ENCODE assay signal across 25 cellular contexts in genomic region chr5:129902806-129903205, GRCh38. TPM values are rescaled to one million over a fixed set of nuclear protein-coding genes. Genes with fewer than 3 reads are reported as not detected.
"Had no signal": no experiment of that assay in that cellular context is flagged by ENCODE, and none has a peak within 500 bp of the region (broad histone marks: within the 10 kb centered on the region; RNA-seq: fewer than 3 reads in every experiment).

No MANE protein-coding gene starts in this region.

- H3K27ac ChIP-seq: ovary, WERI-Rb-1 had no signal

- H3K36me3 ChIP-seq: esophagus squamous epithelium, gastroesophageal sphincter, lower lobe of right lung, ovary, thoracic aorta, upper lobe of left lung, WERI-Rb-1 had no signal

- H3K27me3 ChIP-seq: ovary had no signal

- H3K27ac Mint-ChIP-seq: activated CD8-positive, alpha-beta T cell treated with anti-CD3 and anti-CD28 coated beads, Interleukin-2, amount 10 ng/mL, durations not matched to agents 7 days and 5 days; activated naive CD8-positive, alpha-beta T cell treated with anti-CD3 and anti-CD28 coated beads for 36 hours; naive B cell; stimulated activated memory B cell treated with anti-CD40 and anti-IgM and Interleukin-4, amounts not matched to agents 10 μg/mL and 1 μg/mL and 100 μg/mL, for 72 hours; T-cell; T-helper 2 cell treated with Interferon-gamma antibody and Interleukin-4, amounts not matched to agents 5 μg/mL and 100 μg/mL, for 36 hours had no signal

- H3K4me3 ChIP-seq: ovary had no signal

- ATAC-seq: activated CD8-positive, alpha-beta T cell treated with anti-CD3 and anti-CD28 coated beads, Interleukin-2, amount 10 ng/mL, durations not matched to agents 7 days and 5 days; gastroesophageal sphincter; left colon; lower lobe of right lung; sciatic nerve; SK-N-SH treated with all-trans-retinoic acid at 6 μM for 48 hours; stimulated activated memory B cell treated with anti-CD40 and anti-IgM and Interleukin-4, amounts not matched to agents 10 μg/mL and 1 μg/mL and 100 μg/mL, for 72 hours; T-cell had no signal

- H3K9me3 ChIP-seq: esophagus squamous epithelium, gastroesophageal sphincter, lower lobe of right lung, ovary, thoracic aorta, upper lobe of left lung had no signal

- DNase-seq: activated CD4-positive, alpha-beta T cell treated with anti-CD3 and anti-CD28 coated beads for 1 hour; activated CD4-positive, alpha-beta T cell treated with anti-CD3 and anti-CD28 coated beads, Interleukin-2, amount 50 U/mL, for 1 hour; activated CD8-positive, alpha-beta T cell treated with anti-CD3 and anti-CD28 coated beads, Interleukin-2, amount 10 ng/mL, durations not matched to agents 7 days and 5 days; activated gamma-delta T cell treated with Interleukin-2 at 50 U/mL for 16 hours; activated naive CD8-positive, alpha-beta T cell treated with anti-CD3 and anti-CD28 coated beads for 36 hours; amniotic stem cell; cerebellar nuclear complex; esophagus squamous epithelium; islet precursor cell; left colon; lower lobe of right lung; mesendoderm; naive B cell; ovary; small intestine; stimulated activated CD4-positive, alpha-beta T cell treated with anti-CD3 and anti-CD28 coated beads, Interleukin-2, amount 100 ng/mL, for 24 hours; T-cell; upper lobe of left lung; WERI-Rb-1 had no signal

- H3K36me3 Mint-ChIP-seq: stimulated activated memory B cell treated with anti-CD40 and anti-IgM and Interleukin-4, amounts not matched to agents 10 μg/mL and 1 μg/mL and 100 μg/mL, for 72 hours; T-cell had no signal

- H3K9me3 Mint-ChIP-seq: activated naive CD8-positive, alpha-beta T cell treated with anti-CD3 and anti-CD28 coated beads for 36 hours; naive B cell; stimulated activated memory B cell treated with anti-CD40 and anti-IgM and Interleukin-4, amounts not matched to agents 10 μg/mL and 1 μg/mL and 100 μg/mL, for 72 hours; T-cell; T-helper 2 cell treated with Interferon-gamma antibody and Interleukin-4, amounts not matched to agents 5 μg/mL and 100 μg/mL, for 36 hours had no signal

RNA-seq across cellular contexts. Expression of gene CHSY3, which starts 1.5 kb away (rescaled TPM):
- total RNA-seq: activated CD8-positive, alpha-beta T cell treated with anti-CD3 and anti-CD28 coated beads, Interleukin-2, amount 10 ng/mL, durations not matched to agents 7 days and 5 days; activated naive CD8-positive, alpha-beta T cell treated with anti-CD3 and anti-CD28 coated beads for 36 hours; T-cell had no signal
